ENCODE assay signal across 22 cellular contexts in the genomic region with DNA sequence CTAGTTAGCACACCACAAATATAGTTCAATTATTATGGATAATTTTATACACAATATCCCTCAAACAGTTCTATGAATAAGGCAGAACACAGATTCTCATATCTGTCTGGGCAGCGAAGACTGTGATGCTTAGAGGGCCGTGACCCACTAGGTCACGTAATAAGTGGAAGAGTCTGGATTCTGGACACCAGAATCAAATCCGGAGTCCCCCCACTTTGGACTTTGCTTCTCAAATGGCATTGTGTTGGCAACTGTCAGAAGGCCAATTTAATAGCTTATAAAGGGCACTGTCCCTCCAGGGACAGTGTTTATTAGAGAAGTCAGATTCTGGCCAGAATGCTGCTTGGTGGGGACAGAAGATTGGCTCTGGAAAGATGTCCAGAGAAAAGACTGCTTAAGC. TPM values are rescaled to one million over a fixed set of nuclear protein-coding genes. Genes with fewer than 3 reads are reported as not detected.
DNase-seq lines count a peak whose midpoint lies in the region; ATAC-seq and TF ChIP-seq lines count a peak whose summit lies in the region.
"Had no signal": no experiment of that assay in that cellular context is flagged by ENCODE, and none has a peak within 500 bp of the region (broad histone marks: within the 10 kb centered on the region; RNA-seq: fewer than 3 reads in every experiment).

No MANE protein-coding gene starts in this region.

- ATAC-seq in activated T-cell treated with anti-CD3 and anti-CD28 coated beads, Interleukin-2, amount 50 U/mL, for 72 hours (replicated peaks in 1 of 2), result no peak
- no peak for ATAC-seq in central memory CD8-positive, alpha-beta T cell (replicated peaks; ENCODE audit: extremely low read depth, poor library complexity, severe bottlenecking)
- no peak for ATAC-seq in HG02981 (IDR thresholded peaks at IDR 0.05; ENCODE audit: unreplicated experiment)

- H3K9me2 ChIP-seq in GM23248 (ENCODE audit: insufficient read depth), result no peaks in the 10 kb centered on the region

- CTCF ChIA-PET in CD8-positive, alpha-beta memory T cell (lab: Charles Lee), result interaction anchor here (1.1 to 7.2 kb wide), 5 partner anchors 10 to 59 kb away, joined by 3 to 65 read pairs (median 5); no protein-coding TSS in a partner anchor

- no peaks in the 10 kb centered on the region for H3F3A ChIP-seq in GM23248 (ENCODE audit: insufficient read depth)

- TF ChIP-seq CTCF in osteoblast (IDR thresholded peaks at IDR 0.05; ENCODE audit: extremely low read depth, low read depth, low read length), result no peak

- no peaks in the 10 kb centered on the region for H3K79me2 ChIP-seq in osteoblast (ENCODE audit: insufficient read depth, low read length)
- no peaks in the 10 kb centered on the region for H3K79me2 ChIP-seq in GM23248 (ENCODE audit: insufficient read depth)

- WGBS in GM23248 (ENCODE audit: low coverage in 1 of 2, low lambda C conversion rate in 2 of 2, missing lambda C conversion rate in 2 of 2), 2 experiments, result 67 to 70% methylated on average over 4 of the region's 4 CpGs

- no peak overlapping the region for H3K4me3 Mint-ChIP-seq in activated T-cell treated with anti-CD3 and anti-CD28 coated beads, Interleukin-2, amount 50 U/mL, for 24 hours
- H3K4me3 Mint-ChIP-seq in activated T-cell treated with anti-CD3 and anti-CD28 coated beads, Interleukin-2, amount 50 U/mL, for 72 hours, result no peak overlapping the region
- H3K4me3 Mint-ChIP-seq in CD8-positive, alpha-beta memory T cell, result peak overlapping the region in 1 of 7 donors; percentile 32
- no peak overlapping the region for H3K4me3 Mint-ChIP-seq in central memory CD8-positive, alpha-beta T cell

- H3K4me1 Mint-ChIP-seq in activated T-cell treated with anti-CD3 and anti-CD28 coated beads, Interleukin-2, amount 50 U/mL, for 24 hours (ENCODE audit: low read depth), result peaks cover 73% of the 10 kb centered on the region
- peaks cover 74% of the 10 kb centered on the region for H3K4me1 Mint-ChIP-seq in activated T-cell treated with anti-CD3 and anti-CD28 coated beads, Interleukin-2, amount 50 U/mL, for 72 hours (ENCODE audit: low read depth)
- peaks cover 81 to 98% (median 90%) of the 10 kb centered on the region in 3 donors for H3K4me1 Mint-ChIP-seq in CD8-positive, alpha-beta memory T cell
- H3K4me1 Mint-ChIP-seq in central memory CD8-positive, alpha-beta T cell, result peaks cover 71% of the 10 kb centered on the region

- H3K4me1 ChIP-seq in CD8-positive, alpha-beta memory T cell (ENCODE audit: insufficient read depth, low read length), result peaks cover 80% of the 10 kb centered on the region
- no peaks in the 10 kb centered on the region for H3K4me1 ChIP-seq in osteoblast (ENCODE audit: insufficient read depth, low read length)
- no peaks in the 10 kb centered on the region for H3K4me1 ChIP-seq in GM23248 (ENCODE audit: insufficient read depth)
- H3K4me1 ChIP-seq: HAP-1 had no signal

- H3K9ac ChIP-seq in GM23248, result no peak overlapping the region
- H3K9ac ChIP-seq: BLaER1 treated with 17β-estradiol and CSF1 and Interleukin-3, amounts not matched to agents 10 nM and 100 nM; KMS-11 had no signal

- H3K4me2 ChIP-seq in osteoblast (ENCODE audit: insufficient read depth, low read length) (no peak overlapping the region), GM23248 (ENCODE audit: unreplicated experiment) (no peak overlapping the region)
- H3K4me2 ChIP-seq: KMS-11, PC-9 had no signal

- in situ Hi-C loops in GM23248 (cut with MboI), result no loop called here

- POLR2A ChIA-PET in CD8-positive, alpha-beta memory T cell (lab: Charles Lee), result interaction anchor here (0.6 to 3.7 kb wide), 3 partner anchors 10 to 41 kb away, joined by 3 to 34 read pairs (median 8); no protein-coding TSS in a partner anchor

- no peaks in the 10 kb centered on the region for H3K27me3 Mint-ChIP-seq in activated T-cell treated with anti-CD3 and anti-CD28 coated beads, Interleukin-2, amount 50 U/mL, for 24 hours
- H3K27me3 Mint-ChIP-seq in activated T-cell treated with anti-CD3 and anti-CD28 coated beads, Interleukin-2, amount 50 U/mL, for 72 hours (ENCODE audit: low read depth), result no peaks in the 10 kb centered on the region
- peaks cover 0 to 2% of the 10 kb centered on the region in 2 donors for H3K27me3 Mint-ChIP-seq in CD8-positive, alpha-beta memory T cell
- no peaks in the 10 kb centered on the region for H3K27me3 Mint-ChIP-seq in central memory CD8-positive, alpha-beta T cell

- no peaks in the 10 kb centered on the region for H3K9me3 ChIP-seq in CD8-positive, alpha-beta memory T cell (ENCODE audit: low read length)
- H3K9me3 ChIP-seq in osteoblast (ENCODE audit: low read depth, low read length) (no peaks in the 10 kb centered on the region), GM23248 (ENCODE audit: low read depth) (no peaks in the 10 kb centered on the region)
- H3K9me3 ChIP-seq: BLaER1 treated with 17β-estradiol and CSF1 and Interleukin-3, amounts not matched to agents 10 nM and 100 nM; HAP-1 had no signal

- no peaks in the 10 kb centered on the region for H4K20me1 ChIP-seq in osteoblast (ENCODE audit: insufficient read depth, low read length)
- H4K20me1 ChIP-seq in GM23248 (ENCODE audit: insufficient read depth), result no peaks in the 10 kb centered on the region
- H4K20me1 ChIP-seq: BLaER1 treated with 17β-estradiol and CSF1 and Interleukin-3, amounts not matched to agents 10 nM and 100 nM had no signal

- peak overlapping the region; percentile 63 for H3K27ac Mint-ChIP-seq in activated T-cell treated with anti-CD3 and anti-CD28 coated beads, Interleukin-2, amount 50 U/mL, for 24 hours
- no peak overlapping the region for H3K27ac Mint-ChIP-seq in activated T-cell treated with anti-CD3 and anti-CD28 coated beads, Interleukin-2, amount 50 U/mL, for 72 hours
- H3K27ac Mint-ChIP-seq in CD8-positive, alpha-beta memory T cell, result peak overlapping the region; percentile 59 to 100 (median 94)
- peak overlapping the region; percentile 99 for H3K27ac Mint-ChIP-seq in central memory CD8-positive, alpha-beta T cell (ENCODE audit: low read depth)

- no peaks in the 10 kb centered on the region for H3K36me3 Mint-ChIP-seq in activated T-cell treated with anti-CD3 and anti-CD28 coated beads, Interleukin-2, amount 50 U/mL, for 24 hours (ENCODE audit: low read depth)
- H3K36me3 Mint-ChIP-seq in activated T-cell treated with anti-CD3 and anti-CD28 coated beads, Interleukin-2, amount 50 U/mL, for 72 hours (ENCODE audit: insufficient read depth in 2 of 2), result no peaks in the 10 kb centered on the region
- peaks cover 0 to 1% (median 0%) of the 10 kb centered on the region in 3 donors for H3K36me3 Mint-ChIP-seq in CD8-positive, alpha-beta memory T cell
- H3K36me3 Mint-ChIP-seq in central memory CD8-positive, alpha-beta T cell (ENCODE audit: insufficient read depth), result peaks cover 36% of the 10 kb centered on the region

- H2AFZ ChIP-seq in osteoblast (ENCODE audit: low read length) (no peak overlapping the region), GM23248 (no peak overlapping the region)
- H2AFZ ChIP-seq: PC-9 had no signal

- H3K36me3 ChIP-seq in CD8-positive, alpha-beta memory T cell (ENCODE audit: insufficient read depth, low read length), result no peaks in the 10 kb centered on the region
- H3K36me3 ChIP-seq in osteoblast (ENCODE audit: insufficient read depth, low read length) (no peaks in the 10 kb centered on the region), GM23248 (ENCODE audit: low read depth) (no peaks in the 10 kb centered on the region)
- H3K36me3 ChIP-seq: BLaER1 treated with 17β-estradiol and CSF1 and Interleukin-3, amounts not matched to agents 10 nM and 100 nM; HAP-1 had no signal

- H3K27me3 ChIP-seq in CD8-positive, alpha-beta memory T cell (ENCODE audit: insufficient read depth, low read length, poor library complexity, severe bottlenecking), result no peaks in the 10 kb centered on the region
- H3K27me3 ChIP-seq in osteoblast (ENCODE audit: insufficient read depth, low read length), result peaks cover 27% of the 10 kb centered on the region
- H3K27me3 ChIP-seq in GM23248 (replicated peaks; ENCODE audit: insufficient read depth), result peaks cover 14% of the 10 kb centered on the region; the same call in 1 of the 2 replicates
- H3K27me3 ChIP-seq: BLaER1 treated with 17β-estradiol and CSF1 and Interleukin-3, amounts not matched to agents 10 nM and 100 nM had no signal

- no peak overlapping the region for H3K4me3 ChIP-seq in CD8-positive, alpha-beta memory T cell (ENCODE audit: low read length)
- H3K4me3 ChIP-seq in osteoblast (ENCODE audit: insufficient read depth, low read length) (no peak overlapping the region), GM23248 (no peak overlapping the region)
- H3K4me3 ChIP-seq: BLaER1 treated with 17β-estradiol and CSF1 and Interleukin-3, amounts not matched to agents 10 nM and 100 nM; HAP-1; PC-9; SK-N-MC had no signal

- no peak overlapping the region for H3K27ac ChIP-seq in CD8-positive, alpha-beta memory T cell (ENCODE audit: low read depth, low read length)
- H3K27ac ChIP-seq in osteoblast (ENCODE audit: low read depth, low read length) (no peak overlapping the region), GM23248 (no peak overlapping the region)
- H3K27ac ChIP-seq: 22Rv1; BLaER1 treated with 17β-estradiol and CSF1 and Interleukin-3, amounts not matched to agents 10 nM and 100 nM; KMS-11; PC-9; RWPE1; SK-N-MC had no signal

- no peaks in the 10 kb centered on the region for H3K9me3 Mint-ChIP-seq in activated T-cell treated with anti-CD3 and anti-CD28 coated beads, Interleukin-2, amount 50 U/mL, for 24 hours
- peaks cover 0 to 2% of the 10 kb centered on the region in 2 donors for H3K9me3 Mint-ChIP-seq in activated T-cell treated with anti-CD3 and anti-CD28 coated beads, Interleukin-2, amount 50 U/mL, for 72 hours
- no peaks in the 10 kb centered on the region for H3K9me3 Mint-ChIP-seq in CD8-positive, alpha-beta memory T cell
- no peaks in the 10 kb centered on the region for H3K9me3 Mint-ChIP-seq in central memory CD8-positive, alpha-beta T cell

- no peak for DNase-seq in activated T-cell treated with anti-CD3 and anti-CD28 coated beads, Interleukin-2, amount 50 U/mL, for 24 hours
- no peak for DNase-seq in activated T-cell treated with anti-CD3 and anti-CD28 coated beads, Interleukin-2, amount 50 U/mL, for 72 hours
- DNase-seq in CD8-positive, alpha-beta memory T cell, result no peak
- DNase-seq in central memory CD8-positive, alpha-beta T cell (ENCODE audit: low spot score in 2 of 2), result no peak
- peak; percentile 59 for DNase-seq in osteoblast (ENCODE audit: insufficient read length, low spot score, missing footprints)
- DNase-seq in GM23248, result no peak
- no peak for DNase-seq in DMS79 treated with DMSO at 0.1 percent for 48 hours (lab: John Stamatoyannopoulos, UW)
- DNase-seq: DMS79, NCI-H1105 treated with DMSO at 0.1 percent for 48 hours, NCI-H2029 treated with DMSO at 0.1 percent for 48 hours, NCI-H226, NCI-H510A treated with DMSO at 0.1 percent for 48 hours, NCI-H748 treated with DMSO at 0.1 percent for 48 hours, PC-9, SHP77 treated with DMSO at 0.1 percent for 48 hours had no signal

RNA-seq across cellular contexts. Expression of gene CCDC167, which starts 6.8 kb away (rescaled TPM):
- total RNA-seq in activated T-cell treated with anti-CD3 and anti-CD28 coated beads, Interleukin-2, amount 50 U/mL, for 72 hours, result 10 to 100 TPM; 32.2 to 36.4 TPM
- total RNA-seq in CD8-positive, alpha-beta memory T cell, result 10 to 100 TPM; 79.5 to 86.3 TPM
- 181 TPM for polyA plus RNA-seq in CD8-positive, alpha-beta memory T cell
- 8.8 and 14.8 TPM in 2 replicates for total RNA-seq in osteoblast
- 35.8 and 41.2 TPM in 2 replicates for total RNA-seq in GM23248 (2014; rRNA removed; shearing (Covaris generic))
- 48.1 and 51.0 TPM in 2 replicates for polyA plus RNA-seq in GM23248 (2016; fragmentation: Nextera tagmentation; extraction: Ambion mirVana)
